In genomic region chr5:128227984-128228383, GRCh38 we compare ENCODE assay signal across 12 cellular contexts.
DNase-seq lines count a peak whose midpoint lies in the region; ATAC-seq and TF ChIP-seq lines count a peak whose summit lies in the region.
"Had no signal": no experiment of that assay in that cellular context is flagged by ENCODE, and none has a peak within 500 bp of the region (broad histone marks: within the 10 kb centered on the region; RNA-seq: fewer than 3 reads in every experiment).

No MANE protein-coding gene starts in this region.

- DNase-seq in Caki2 (ENCODE audit: low read depth) (peak; percentile 37), choroid plexus epithelial cell (ENCODE audit: low read depth) (peak; percentile 92), omental fat pad (ENCODE audit: low spot score) (no peak), ovary (no peak), NCI-H446 treated with DMSO at 0.1 percent for 48 hours (lab: John Stamatoyannopoulos, UW) (no peak)
- DNase-seq: activated T-cell treated with anti-CD3 and anti-CD28 coated beads for 4 hours, DMS153, dorsolateral prefrontal cortex, immature natural killer cell had no signal

- TF ChIP-seq EP300 in Ishikawa (IDR thresholded peaks at IDR 0.05; ENCODE audit: borderline replicate concordance) = 0 out of 2 replicates have a peak, but pooled peaks have one; percentile 18
- TF ChIP-seq EP300 in ovary (IDR thresholded peaks at IDR 0.05) = no peak

- no peak overlapping the region for H3K27ac ChIP-seq in ovary
- H3K27ac ChIP-seq: dorsolateral prefrontal cortex had no signal

- H3K9me3 ChIP-seq in ovary = no peaks in the 10 kb centered on the region

- in situ Hi-C loops in Caki2 (cut with HindIII; ENCODE audit: low pct_unique_long_range_greater_than_20kb, low sequenced_read_pairs) = no loop called here

- no peak for TF ChIP-seq RAD21 in Ishikawa (IDR thresholded peaks at IDR 0.05; ENCODE audit: low read depth)

- no peaks in the 10 kb centered on the region for H3K27me3 ChIP-seq in ovary
- H3K27me3 ChIP-seq: dorsolateral prefrontal cortex had no signal

- intact Hi-C loops in ovary (cut with DNase I) = no loop called here

- no peak for TF ChIP-seq CTCF in choroid plexus epithelial cell (conservative IDR thresholded peaks at IDR 0.05; ENCODE audit: low read depth, low read length)
- no peak for TF ChIP-seq CTCF in omental fat pad (IDR thresholded peaks at IDR 0.05)
- no peak for TF ChIP-seq CTCF in ovary (IDR thresholded peaks at IDR 0.05)

- ATAC-seq in omental fat pad (ENCODE audit: low FRiP score) (peak; percentile 84), HG02884 (IDR thresholded peaks at IDR 0.05; ENCODE audit: unreplicated experiment) (no peak), HG03097 (IDR thresholded peaks at IDR 0.05; ENCODE audit: low FRiP score, unreplicated experiment) (no peak)

- H3K4me3 ChIP-seq in choroid plexus epithelial cell (ENCODE audit: low read depth, low read length) (no peak overlapping the region), ovary (no peak overlapping the region)
- H3K4me3 ChIP-seq: dorsolateral prefrontal cortex had no signal

- H3K36me3 ChIP-seq in ovary = no peaks in the 10 kb centered on the region

- H3K4me1 ChIP-seq in ovary (ENCODE audit: insufficient read depth) = peaks cover 2% of the 10 kb centered on the region

- TF ChIP-seq POLR2A in ovary (IDR thresholded peaks at IDR 0.05) = no peak

- 33 to 43% (median 39%) methylated on average over 3 of the region's 3 CpGs for WGBS in ovary, 3 donors

TF ChIP-seq in Ishikawa, 13 proteins besides CTCF, POLR2A, EP300 and RAD21:
- TF ChIP-seq YY1 (IDR thresholded peaks at IDR 0.05; ENCODE audit: low read depth) (no peak), CEBPB (IDR thresholded peaks at IDR 0.05) (no peak), TAF1 (IDR thresholded peaks at IDR 0.05; ENCODE audit: low read depth) (no peak), NFIC (IDR thresholded peaks at IDR 0.05) (peak; percentile 29; the same call in 1 of the 2 replicates), FOXM1 (IDR thresholded peaks at IDR 0.05; ENCODE audit: borderline replicate concordance, low read depth) (no peak)

Comparison
In these comparisons a context has a peak if more than half of its experiments do, and no peak if none do; other contexts are left out.
1. DNase-seq: peak in Caki2 (single experiment) and choroid plexus epithelial cell (single experiment); none in omental fat pad (single experiment), ovary (0 of 5) and NCI-H446 treated with DMSO at 0.1 percent for 48 hours (single experiment).